Comparison of ENCODE assay signal across 9 cellular contexts in genomic region chr5:176535655-176536131, GRCh38. TPM values are rescaled to one million over a fixed set of nuclear protein-coding genes. Genes with fewer than 3 reads are reported as not detected.
A peak's percentile ranks its signal among the peaks of the same experiment; 100 is the strongest.
DNase-seq lines count a peak whose midpoint lies in the region; ATAC-seq and FAIRE-seq lines count a peak whose summit lies in the region.
"Had no signal": no experiment of that assay in that cellular context is flagged by ENCODE, and none has a peak within 500 bp of the region (broad histone marks: within the 10 kb centered on the region; RNA-seq: fewer than 3 reads in every experiment).

No MANE protein-coding gene starts in this region.

- H3K27ac ChIP-seq in CD8-positive, alpha-beta memory T cell (ENCODE audit: low read depth, low read length): peak overlapping the region; percentile 100
- peak overlapping the region; percentile 95 for H3K27ac ChIP-seq in muscle layer of colon (ENCODE audit: low read depth, low read length)

- peaks cover 12% of the 10 kb centered on the region for H3K36me3 ChIP-seq in CD8-positive, alpha-beta memory T cell (ENCODE audit: insufficient read depth, low read length)
- H3K36me3 ChIP-seq in MG63 (peaks cover 49% of the 10 kb centered on the region), muscle layer of colon (ENCODE audit: insufficient read depth, low read length) (peaks cover 12% of the 10 kb centered on the region)

- no peak for ATAC-seq in central memory CD8-positive, alpha-beta T cell (replicated peaks; ENCODE audit: extremely low read depth, poor library complexity, severe bottlenecking)
- ATAC-seq in HG03457 (IDR thresholded peaks at IDR 0.05; ENCODE audit: unreplicated experiment): no peak

- no peak for FAIRE-seq in frontal cortex (lab: Jason Lieb, UNC)

- H3K9me3 Mint-ChIP-seq in CD8-positive, alpha-beta memory T cell: no peaks in the 10 kb centered on the region
- H3K9me3 Mint-ChIP-seq in central memory CD8-positive, alpha-beta T cell: no peaks in the 10 kb centered on the region

- H3K27me3 Mint-ChIP-seq in CD8-positive, alpha-beta memory T cell: peaks cover 0 to 11% of the 10 kb centered on the region in 2 donors
- H3K27me3 Mint-ChIP-seq in central memory CD8-positive, alpha-beta T cell: no peaks in the 10 kb centered on the region

- peaks cover 59 to 75% (median 67%) of the 10 kb centered on the region in 3 donors for H3K4me1 Mint-ChIP-seq in CD8-positive, alpha-beta memory T cell
- peaks cover 66% of the 10 kb centered on the region for H3K4me1 Mint-ChIP-seq in central memory CD8-positive, alpha-beta T cell

- peak overlapping the region; percentile 92 to 100 (median 98) for H3K27ac Mint-ChIP-seq in CD8-positive, alpha-beta memory T cell
- H3K27ac Mint-ChIP-seq in central memory CD8-positive, alpha-beta T cell (ENCODE audit: low read depth): peak overlapping the region; percentile 97

- no peak for DNase-seq in CD8-positive, alpha-beta memory T cell
- DNase-seq in MG63 (peak; percentile 34), mesenteric fat pad (ENCODE audit: low spot score) (no peak), NCI-H446 treated with DMSO at 0.1 percent for 48 hours (lab: John Stamatoyannopoulos, UW) (no peak), frontal cortex (ENCODE audit: low spot score in 2 of 2) (no peak)
- no peak for DNase-seq in central memory CD8-positive, alpha-beta T cell (ENCODE audit: low spot score in 2 of 2)

- H3K9ac ChIP-seq in muscle layer of colon (ENCODE audit: low read length): peak overlapping the region; percentile 87

- peaks cover 4 to 54% (median 10%) of the 10 kb centered on the region in 3 donors for H3K36me3 Mint-ChIP-seq in CD8-positive, alpha-beta memory T cell
- peaks cover 51% of the 10 kb centered on the region for H3K36me3 Mint-ChIP-seq in central memory CD8-positive, alpha-beta T cell (ENCODE audit: insufficient read depth)

- POLR2A ChIA-PET in CD8-positive, alpha-beta memory T cell (lab: Charles Lee): interaction anchor here (0.5 to 4.0 kb wide), 11 partner anchors 9 to 174 kb away, joined by 3 to 50 read pairs (median 5); partner anchors contain the start of genes CLTB, FAF2, HIGD2A and KIAA1191

- H3K4me3 Mint-ChIP-seq in CD8-positive, alpha-beta memory T cell: peak overlapping the region; percentile 98 to 100 (median 99)
- H3K4me3 Mint-ChIP-seq in central memory CD8-positive, alpha-beta T cell: peak overlapping the region; percentile 92

- H3K4me1 ChIP-seq in CD8-positive, alpha-beta memory T cell (ENCODE audit: insufficient read depth, low read length): peaks cover 76% of the 10 kb centered on the region
- peaks cover 53% of the 10 kb centered on the region for H3K4me1 ChIP-seq in muscle layer of colon (ENCODE audit: insufficient read depth, low read length)

- no peaks in the 10 kb centered on the region for H3K9me3 ChIP-seq in CD8-positive, alpha-beta memory T cell (ENCODE audit: low read length)
- H3K9me3 ChIP-seq in MG63 (no peaks in the 10 kb centered on the region), muscle layer of colon (ENCODE audit: low read length) (no peaks in the 10 kb centered on the region)

- no peaks in the 10 kb centered on the region for H3K27me3 ChIP-seq in CD8-positive, alpha-beta memory T cell (ENCODE audit: insufficient read depth, low read length, poor library complexity, severe bottlenecking)
- no peaks in the 10 kb centered on the region for H3K27me3 ChIP-seq in MG63
- no peaks in the 10 kb centered on the region for H3K27me3 ChIP-seq in muscle layer of colon (ENCODE audit: control insufficient read depth in 1 of 2, insufficient read depth in 2 of 2, low read length in 2 of 2)

- H3K4me3 ChIP-seq in CD8-positive, alpha-beta memory T cell (ENCODE audit: low read length): peak overlapping the region; percentile 99
- H3K4me3 ChIP-seq in MG63 (peak overlapping the region; percentile 80), muscle layer of colon (ENCODE audit: low read depth in 1 of 2, low read length in 2 of 2) (peak overlapping the region; percentile 45 to 100)

- CTCF ChIA-PET in CD8-positive, alpha-beta memory T cell (lab: Charles Lee): interaction anchor here (1.0 to 8.4 kb wide), 7 partner anchors 7 to 87 kb away, joined by 3 to 90 read pairs (median 4); partner anchors contain the start of gene FAF2

RNA-seq across cellular contexts. Expression of gene RNF44, which starts 1.5 kb away (rescaled TPM):
- total RNA-seq in CD8-positive, alpha-beta memory T cell: 10 to 100 TPM; 54.6 to 56.8 TPM
- polyA plus RNA-seq in CD8-positive, alpha-beta memory T cell: 4.3 TPM
- total RNA-seq in MG63 (2014; rRNA removed; shearing (Covaris generic); ENCODE audit: low replicate concordance): 0.17 and 4.4 TPM in 2 replicates
- total RNA-seq in mesenteric fat pad: 23.5 TPM
- 9.8 TPM for total RNA-seq in frontal cortex

RNA-seq across cellular contexts. Expression of gene CDHR2, which starts 13.4 kb away (rescaled TPM):
- total RNA-seq in CD8-positive, alpha-beta memory T cell: 1 to 10 TPM in 1 of 2 experiments, under 1 TPM in 1; 0.49 to 1.1 TPM
- polyA plus RNA-seq in CD8-positive, alpha-beta memory T cell: not detected
- total RNA-seq in MG63 (2014; rRNA removed; shearing (Covaris generic); ENCODE audit: low replicate concordance): not detected in 2 replicates
- total RNA-seq in mesenteric fat pad (0.45 TPM), frontal cortex (under 0.01 TPM)
- total RNA-seq: M059J had no signal
